1 cellular context compared by ENCODE assay signal in the genomic region with DNA sequence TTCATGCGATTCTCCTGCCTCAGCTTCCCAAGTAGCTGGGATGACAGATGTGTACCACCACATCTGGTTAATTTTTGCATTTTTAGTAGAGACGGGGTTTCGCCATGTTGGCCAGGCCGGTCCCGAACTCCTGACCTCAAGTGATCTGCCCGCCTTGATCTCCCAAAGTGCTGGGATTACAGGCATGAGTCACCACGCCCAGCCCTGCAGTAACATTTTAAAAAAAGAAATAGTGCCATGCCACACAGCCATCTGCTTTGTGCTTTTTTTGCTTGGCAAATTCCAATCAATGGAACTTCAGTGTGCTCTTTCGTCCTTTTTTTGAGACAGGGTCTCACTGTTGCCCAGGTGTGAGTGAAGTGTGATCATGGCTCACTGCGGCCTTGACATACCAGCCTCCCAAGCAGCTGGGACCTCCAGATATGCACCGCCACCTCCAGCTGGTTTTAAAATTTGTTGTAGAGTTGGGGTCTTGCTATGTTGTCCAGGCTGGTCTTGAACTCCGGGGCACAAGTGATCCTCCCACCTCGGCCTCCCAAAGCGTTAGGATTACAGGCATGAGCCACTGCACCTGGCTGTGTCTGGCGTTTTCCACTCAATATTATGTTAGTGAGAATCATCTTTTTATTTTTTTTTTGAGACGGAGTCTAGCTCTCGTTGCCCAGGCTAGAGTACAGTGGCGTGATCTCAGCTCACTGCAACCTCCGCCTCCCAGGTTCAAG.
TF ChIP-seq lines count a peak whose summit lies in the region.

No MANE protein-coding gene starts in this region.

TF ChIP-seq in HepG2, 621 proteins besides CTCF, POLR2A, EP300 and RAD21:
- peak; percentile 94 for TF ChIP-seq ZNF121 (CRISPR knock-in tag; IDR thresholded peaks at IDR 0.05)
- no peak for TF ChIP-seq ATRX (CRISPR knock-in tag; IDR thresholded peaks at IDR 0.05; ENCODE audit: borderline replicate concordance)
- TF ChIP-seq, protein P1, sequence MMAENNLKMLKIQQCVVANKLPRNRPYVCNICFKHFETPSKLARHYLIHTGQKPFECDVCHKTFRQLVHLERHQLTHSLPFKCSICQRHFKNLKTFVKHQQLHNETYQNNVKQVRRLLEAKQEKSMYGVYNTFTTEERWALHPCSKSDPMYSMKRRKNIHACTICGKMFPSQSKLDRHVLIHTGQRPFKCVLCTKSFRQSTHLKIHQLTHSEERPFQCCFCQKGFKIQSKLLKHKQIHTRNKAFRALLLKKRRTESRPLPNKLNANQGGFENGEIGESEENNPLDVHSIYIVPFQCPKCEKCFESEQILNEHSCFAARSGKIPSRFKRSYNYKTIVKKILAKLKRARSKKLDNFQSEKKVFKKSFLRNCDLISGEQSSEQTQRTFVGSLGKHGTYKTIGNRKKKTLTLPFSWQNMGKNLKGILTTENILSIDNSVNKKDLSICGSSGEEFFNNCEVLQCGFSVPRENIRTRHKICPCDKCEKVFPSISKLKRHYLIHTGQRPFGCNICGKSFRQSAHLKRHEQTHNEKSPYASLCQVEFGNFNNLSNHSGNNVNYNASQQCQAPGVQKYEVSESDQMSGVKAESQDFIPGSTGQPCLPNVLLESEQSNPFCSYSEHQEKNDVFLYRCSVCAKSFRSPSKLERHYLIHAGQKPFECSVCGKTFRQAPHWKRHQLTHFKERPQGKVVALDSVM (CRISPR knock-in tag; IDR thresholded peaks at IDR 0.05) = peak; percentile 67
TF ChIP-seq in HepG2: peak in this region for 2.
